1 cellular context compared by ENCODE assay signal in genomic region chr2:64467463-64467843, GRCh38.
TF ChIP-seq lines count a peak whose summit lies in the region.

No MANE protein-coding gene starts in this region.

TF ChIP-seq in HepG2, 621 proteins besides CTCF, POLR2A, EP300 and RAD21 (continued from another document):
- TF ChIP-seq FOXP4 (CRISPR knock-in tag; IDR thresholded peaks at IDR 0.05) (no peak), TIGD3 (CRISPR knock-in tag; IDR thresholded peaks at IDR 0.05; ENCODE audit: borderline replicate concordance) (no peak), PRMT3 (CRISPR knock-in tag; IDR thresholded peaks at IDR 0.05; ENCODE audit: borderline replicate concordance, low read depth) (no peak)
- TF ChIP-seq, protein P1, sequence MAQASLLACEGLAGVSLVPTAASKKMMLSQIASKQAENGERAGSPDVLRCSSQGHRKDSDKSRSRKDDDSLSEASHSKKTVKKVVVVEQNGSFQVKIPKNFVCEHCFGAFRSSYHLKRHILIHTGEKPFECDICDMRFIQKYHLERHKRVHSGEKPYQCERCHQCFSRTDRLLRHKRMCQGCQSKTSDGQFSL (CRISPR knock-in tag; IDR thresholded peaks at IDR 0.05), result no peak
